Comparison of ENCODE assay signal across 1 cellular context in genomic region chr16:56658476-56658875, GRCh38.
TF ChIP-seq lines count a peak whose summit lies in the region.

No MANE protein-coding gene starts in this region.

TF ChIP-seq in H1, 55 proteins besides CTCF, POLR2A, EP300 and RAD21:
- TF ChIP-seq KDM4A (IDR thresholded peaks at IDR 0.05; ENCODE audit: low read depth, low read length, severe bottlenecking) (no peak), BCL11A (IDR thresholded peaks at IDR 0.05; ENCODE audit: low read depth in 2 of 2, low read length in 2 of 2) (no peak), SIX5 (IDR thresholded peaks at IDR 0.05; ENCODE audit: low read depth, low read length) (no peak), KDM5A (IDR thresholded peaks at IDR 0.05; ENCODE audit: low read length) (no peak), E2F6 (IDR thresholded peaks at IDR 0.05) (no peak), SP2 (IDR thresholded peaks at IDR 0.05; ENCODE audit: low read length) (no peak), PHF8 (conservative IDR thresholded peaks at IDR 0.05; ENCODE audit: low read depth, low read length) (no peak), CTBP2 (IDR thresholded peaks at IDR 0.05; ENCODE audit: borderline replicate concordance, insufficient read depth, insufficient read length, low read length) (no peak), SRF (IDR thresholded peaks at IDR 0.05; ENCODE audit: low read depth, low read length) (no peak), SIN3A (conservative IDR thresholded peaks at IDR 0.05 in 1 of 2, IDR thresholded peaks at IDR 0.05 in 1 of 2; ENCODE audit: low read depth in 1 of 2, low read length in 2 of 2) (no peak), YY1 (IDR thresholded peaks at IDR 0.05; ENCODE audit: low read depth, low read length) (no peak), EGR1 (IDR thresholded peaks at IDR 0.05; ENCODE audit: borderline replicate concordance, low read depth, low read length) (no peak), BACH1 (IDR thresholded peaks at IDR 0.05; ENCODE audit: low read length) (no peak), RNF2 (IDR thresholded peaks at IDR 0.05; ENCODE audit: borderline replicate concordance, low read depth, low read length, missing control alignments, poor library complexity, severe bottlenecking) (no peak), FOSL1 (IDR thresholded peaks at IDR 0.05; ENCODE audit: insufficient read depth, low read depth, low read length) (no peak), ASH2L (IDR thresholded peaks at IDR 0.05; ENCODE audit: low read length) (no peak), ATF3 (IDR thresholded peaks at IDR 0.05; ENCODE audit: insufficient read depth, low read depth, low read length) (no peak), CHD2 (IDR thresholded peaks at IDR 0.05; ENCODE audit: low read length) (no peak), GTF2F1 (IDR thresholded peaks at IDR 0.05; ENCODE audit: borderline replicate concordance, low read depth, low read length) (no peak)
- TF ChIP-seq, protein P1, sequence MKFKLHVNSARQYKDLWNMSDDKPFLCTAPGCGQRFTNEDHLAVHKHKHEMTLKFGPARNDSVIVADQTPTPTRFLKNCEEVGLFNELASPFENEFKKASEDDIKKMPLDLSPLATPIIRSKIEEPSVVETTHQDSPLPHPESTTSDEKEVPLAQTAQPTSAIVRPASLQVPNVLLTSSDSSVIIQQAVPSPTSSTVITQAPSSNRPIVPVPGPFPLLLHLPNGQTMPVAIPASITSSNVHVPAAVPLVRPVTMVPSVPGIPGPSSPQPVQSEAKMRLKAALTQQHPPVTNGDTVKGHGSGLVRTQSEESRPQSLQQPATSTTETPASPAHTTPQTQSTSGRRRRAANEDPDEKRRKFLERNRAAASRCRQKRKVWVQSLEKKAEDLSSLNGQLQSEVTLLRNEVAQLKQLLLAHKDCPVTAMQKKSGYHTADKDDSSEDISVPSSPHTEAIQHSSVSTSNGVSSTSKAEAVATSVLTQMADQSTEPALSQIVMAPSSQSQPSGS (IDR thresholded peaks at IDR 0.05; ENCODE audit: low read length): no peak
